ENCODE assay signal across 1 cellular context in the genomic region with DNA sequence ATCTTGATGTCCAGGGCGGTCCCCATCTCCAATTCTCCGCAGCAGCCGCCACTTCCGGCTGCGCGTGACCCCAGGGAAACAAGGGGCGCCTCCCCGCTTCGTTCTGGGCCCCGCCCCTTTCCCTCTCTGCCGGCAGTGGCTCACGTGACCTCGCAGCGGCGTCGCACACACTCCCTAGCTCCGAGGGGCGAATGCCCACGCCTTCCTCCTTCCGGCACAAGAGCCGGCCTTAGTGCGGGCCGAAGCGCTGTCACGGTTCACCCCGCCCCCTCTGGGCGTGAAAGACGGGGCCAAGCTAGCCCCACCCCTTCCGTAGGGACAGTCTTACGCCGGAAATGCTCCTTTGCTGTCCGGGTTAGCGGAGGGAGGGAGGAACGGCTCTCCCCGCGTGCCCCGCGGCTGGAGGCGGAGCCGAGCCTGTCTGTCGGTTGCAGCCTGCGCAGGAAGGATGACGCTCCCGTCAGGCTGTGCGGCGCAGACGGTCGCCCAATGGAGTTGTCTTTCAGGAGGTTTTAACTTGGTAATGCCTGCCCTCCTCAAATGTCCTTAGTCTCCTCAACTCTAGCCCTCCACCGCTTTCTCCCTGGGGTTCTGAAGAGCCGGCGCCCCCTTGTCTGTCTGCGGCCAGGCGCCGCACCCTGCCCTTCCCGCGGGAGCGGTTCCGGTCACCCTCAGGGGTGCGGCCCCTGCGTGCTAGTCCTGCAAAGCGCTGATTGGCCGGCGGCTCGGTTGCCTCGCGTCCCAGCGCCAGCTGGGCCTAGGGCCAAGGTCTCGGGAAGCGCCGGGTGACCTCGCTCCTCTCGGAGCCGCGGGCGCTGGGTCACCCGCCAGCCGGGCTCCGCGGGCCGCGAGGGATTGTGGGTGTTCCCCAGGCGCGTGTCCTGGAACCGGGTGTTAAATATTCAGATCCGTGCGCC.
TF ChIP-seq lines count a peak whose summit lies in the region.

A gene (minus strand): TSS at position 66 of the 917 bp plus-strand sequence. CDS start 40 bp downstream, at position 26.

TF ChIP-seq in HepG2, 621 proteins besides CTCF, POLR2A, EP300 and RAD21 (continued from another document and continues in another):
- TF ChIP-seq, protein P1, sequence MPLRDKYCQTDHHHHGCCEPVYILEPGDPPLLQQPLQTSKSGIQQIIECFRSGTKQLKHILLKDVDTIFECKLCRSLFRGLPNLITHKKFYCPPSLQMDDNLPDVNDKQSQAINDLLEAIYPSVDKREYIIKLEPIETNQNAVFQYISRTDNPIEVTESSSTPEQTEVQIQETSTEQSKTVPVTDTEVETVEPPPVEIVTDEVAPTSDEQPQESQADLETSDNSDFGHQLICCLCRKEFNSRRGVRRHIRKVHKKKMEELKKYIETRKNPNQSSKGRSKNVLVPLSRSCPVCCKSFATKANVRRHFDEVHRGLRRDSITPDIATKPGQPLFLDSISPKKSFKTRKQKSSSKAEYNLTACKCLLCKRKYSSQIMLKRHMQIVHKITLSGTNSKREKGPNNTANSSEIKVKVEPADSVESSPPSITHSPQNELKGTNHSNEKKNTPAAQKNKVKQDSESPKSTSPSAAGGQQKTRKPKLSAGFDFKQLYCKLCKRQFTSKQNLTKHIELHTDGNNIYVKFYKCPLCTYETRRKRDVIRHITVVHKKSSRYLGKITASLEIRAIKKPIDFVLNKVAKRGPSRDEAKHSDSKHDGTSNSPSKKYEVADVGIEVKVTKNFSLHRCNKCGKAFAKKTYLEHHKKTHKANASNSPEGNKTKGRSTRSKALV (CRISPR knock-in tag; IDR thresholded peaks at IDR 0.05): peak; percentile 30; the same call in 1 of the 2 replicates
- TF ChIP-seq ZNF75D (CRISPR knock-in tag; IDR thresholded peaks at IDR 0.05; ENCODE audit: borderline replicate concordance) (no peak), ZNF552 (CRISPR knock-in tag; IDR thresholded peaks at IDR 0.05; ENCODE audit: borderline replicate concordance) (peak; percentile 75), ZNF383 (CRISPR knock-in tag; IDR thresholded peaks at IDR 0.05; ENCODE audit: borderline replicate concordance) (0 out of 2 replicates have a peak, but pooled peaks have one; percentile 42), ZBTB3 (CRISPR knock-in tag; IDR thresholded peaks at IDR 0.05; ENCODE audit: borderline replicate concordance, low read depth) (0 out of 2 replicates have a peak, but pooled peaks have one; percentile 48), EHMT2 (IDR thresholded peaks at IDR 0.05; ENCODE audit: borderline replicate concordance, low read depth, low read length) (no peak), ZNF557 (CRISPR knock-in tag; IDR thresholded peaks at IDR 0.05) (no peak), TMF1 (CRISPR knock-in tag; IDR thresholded peaks at IDR 0.05; ENCODE audit: low read depth) (no peak), ZSCAN30 (CRISPR knock-in tag; IDR thresholded peaks at IDR 0.05) (no peak; the same call in 1 of the 2 replicates), ZNF501 (CRISPR knock-in tag; IDR thresholded peaks at IDR 0.05) (peak; percentile 99), ZIK1 (CRISPR knock-in tag; IDR thresholded peaks at IDR 0.05; ENCODE audit: borderline replicate concordance, low read depth) (0 out of 2 replicates have a peak, but pooled peaks have one; percentile 72), ZNF3 (CRISPR knock-in tag; IDR thresholded peaks at IDR 0.05) (no peak), SIN3A (IDR thresholded peaks at IDR 0.05; ENCODE audit: borderline replicate concordance, low read depth, low read length) (peak; percentile 39; the same call in 1 of the 2 replicates), ZNF451 (CRISPR knock-in tag; IDR thresholded peaks at IDR 0.05) (peak; percentile 83), ZNF430 (CRISPR knock-in tag; IDR thresholded peaks at IDR 0.05) (peak; percentile 75; the same call in 1 of the 2 replicates), U2AF1 (optimal IDR thresholded peaks at IDR 0.05; ENCODE audit: low read depth, low read length) (peak; percentile 97), ZNF333 (CRISPR knock-in tag; IDR thresholded peaks at IDR 0.05; ENCODE audit: borderline replicate concordance) (no peak; the same call in 1 of the 2 replicates), NCOA1 (CRISPR knock-in tag; IDR thresholded peaks at IDR 0.05) (no peak), KLF9 (CRISPR knock-in tag; IDR thresholded peaks at IDR 0.05; ENCODE audit: low read depth) (0 out of 2 replicates have a peak, but pooled peaks have one; percentile 36), ZNF879 (CRISPR knock-in tag; IDR thresholded peaks at IDR 0.05) (no peak; the same call in 1 of the 2 replicates), ZNF572 (CRISPR knock-in tag; IDR thresholded peaks at IDR 0.05) (peak; percentile 76; the same call in 1 of the 2 replicates), NFIC (IDR thresholded peaks at IDR 0.05; ENCODE audit: low read length) (no peak), SRSF4 (IDR thresholded peaks at IDR 0.05; ENCODE audit: low read depth, low read length, poor library complexity, severe bottlenecking) (no peak), ARNTL (CRISPR knock-in tag; IDR thresholded peaks at IDR 0.05) (peak; percentile 91), KDM1A (CRISPR knock-in tag; IDR thresholded peaks at IDR 0.05) (no peak), PCBP1 (IDR thresholded peaks at IDR 0.05; ENCODE audit: borderline replicate concordance, low read depth, low read length) (no peak), ZNF672 (CRISPR knock-in tag; IDR thresholded peaks at IDR 0.05) (no peak), ZNF335 (CRISPR knock-in tag; IDR thresholded peaks at IDR 0.05) (no peak), SRSF9 (IDR thresholded peaks at IDR 0.05; ENCODE audit: borderline replicate concordance, insufficient read depth, low read depth, low read length, poor library complexity, severe bottlenecking) (no peak), ZNF768 (CRISPR knock-in tag; IDR thresholded peaks at IDR 0.05) (peak; percentile 46; the same call in 1 of the 2 replicates), NR1H2 (CRISPR knock-in tag; IDR thresholded peaks at IDR 0.05; ENCODE audit: borderline replicate concordance, low read depth) (0 out of 2 replicates have a peak, but pooled peaks have one; percentile 43), ZNF20 (CRISPR knock-in tag; IDR thresholded peaks at IDR 0.05) (no peak; the same call in 1 of the 2 replicates), HES4 (CRISPR knock-in tag; IDR thresholded peaks at IDR 0.05; ENCODE audit: borderline replicate concordance) (peak; percentile 46; the same call in 1 of the 2 replicates), NAIF1 (CRISPR knock-in tag; IDR thresholded peaks at IDR 0.05; ENCODE audit: borderline replicate concordance) (peak; percentile 81), ZFP1 (CRISPR knock-in tag; IDR thresholded peaks at IDR 0.05) (0 out of 2 replicates have a peak, but pooled peaks have one; percentile 17), BHLHE40 (IDR thresholded peaks at IDR 0.05; ENCODE audit: low read length) (peak; percentile 96)
- TF ChIP-seq, protein P2, sequence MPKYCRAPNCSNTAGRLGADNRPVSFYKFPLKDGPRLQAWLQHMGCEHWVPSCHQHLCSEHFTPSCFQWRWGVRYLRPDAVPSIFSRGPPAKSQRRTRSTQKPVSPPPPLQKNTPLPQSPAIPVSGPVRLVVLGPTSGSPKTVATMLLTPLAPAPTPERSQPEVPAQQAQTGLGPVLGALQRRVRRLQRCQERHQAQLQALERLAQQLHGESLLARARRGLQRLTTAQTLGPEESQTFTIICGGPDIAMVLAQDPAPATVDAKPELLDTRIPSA (CRISPR knock-in tag; IDR thresholded peaks at IDR 0.05; ENCODE audit: borderline replicate concordance): no peak
- TF ChIP-seq, protein P3, sequence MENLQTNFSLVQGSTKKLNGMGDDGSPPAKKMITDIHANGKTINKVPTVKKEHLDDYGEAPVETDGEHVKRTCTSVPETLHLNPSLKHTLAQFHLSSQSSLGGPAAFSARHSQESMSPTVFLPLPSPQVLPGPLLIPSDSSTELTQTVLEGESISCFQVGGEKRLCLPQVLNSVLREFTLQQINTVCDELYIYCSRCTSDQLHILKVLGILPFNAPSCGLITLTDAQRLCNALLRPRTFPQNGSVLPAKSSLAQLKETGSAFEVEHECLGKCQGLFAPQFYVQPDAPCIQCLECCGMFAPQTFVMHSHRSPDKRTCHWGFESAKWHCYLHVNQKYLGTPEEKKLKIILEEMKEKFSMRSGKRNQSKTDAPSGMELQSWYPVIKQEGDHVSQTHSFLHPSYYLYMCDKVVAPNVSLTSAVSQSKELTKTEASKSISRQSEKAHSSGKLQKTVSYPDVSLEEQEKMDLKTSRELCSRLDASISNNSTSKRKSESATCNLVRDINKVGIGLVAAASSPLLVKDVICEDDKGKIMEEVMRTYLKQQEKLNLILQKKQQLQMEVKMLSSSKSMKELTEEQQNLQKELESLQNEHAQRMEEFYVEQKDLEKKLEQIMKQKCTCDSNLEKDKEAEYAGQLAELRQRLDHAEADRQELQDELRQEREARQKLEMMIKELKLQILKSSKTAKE (CRISPR knock-in tag; IDR thresholded peaks at IDR 0.05; ENCODE audit: borderline replicate concordance): no peak; the same call in 1 of the 2 replicates
- TF ChIP-seq, protein P4, sequence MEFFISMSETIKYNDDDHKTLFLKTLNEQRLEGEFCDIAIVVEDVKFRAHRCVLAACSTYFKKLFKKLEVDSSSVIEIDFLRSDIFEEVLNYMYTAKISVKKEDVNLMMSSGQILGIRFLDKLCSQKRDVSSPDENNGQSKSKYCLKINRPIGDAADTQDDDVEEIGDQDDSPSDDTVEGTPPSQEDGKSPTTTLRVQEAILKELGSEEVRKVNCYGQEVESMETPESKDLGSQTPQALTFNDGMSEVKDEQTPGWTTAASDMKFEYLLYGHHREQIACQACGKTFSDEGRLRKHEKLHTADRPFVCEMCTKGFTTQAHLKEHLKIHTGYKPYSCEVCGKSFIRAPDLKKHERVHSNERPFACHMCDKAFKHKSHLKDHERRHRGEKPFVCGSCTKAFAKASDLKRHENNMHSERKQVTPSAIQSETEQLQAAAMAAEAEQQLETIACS (CRISPR knock-in tag; IDR thresholded peaks at IDR 0.05): peak; percentile 60
- TF ChIP-seq, protein P5, sequence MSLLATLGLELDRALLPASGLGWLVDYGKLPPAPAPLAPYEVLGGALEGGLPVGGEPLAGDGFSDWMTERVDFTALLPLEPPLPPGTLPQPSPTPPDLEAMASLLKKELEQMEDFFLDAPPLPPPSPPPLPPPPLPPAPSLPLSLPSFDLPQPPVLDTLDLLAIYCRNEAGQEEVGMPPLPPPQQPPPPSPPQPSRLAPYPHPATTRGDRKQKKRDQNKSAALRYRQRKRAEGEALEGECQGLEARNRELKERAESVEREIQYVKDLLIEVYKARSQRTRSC (CRISPR knock-in tag; IDR thresholded peaks at IDR 0.05; ENCODE audit: low read depth): no peak
- TF ChIP-seq, protein P6, sequence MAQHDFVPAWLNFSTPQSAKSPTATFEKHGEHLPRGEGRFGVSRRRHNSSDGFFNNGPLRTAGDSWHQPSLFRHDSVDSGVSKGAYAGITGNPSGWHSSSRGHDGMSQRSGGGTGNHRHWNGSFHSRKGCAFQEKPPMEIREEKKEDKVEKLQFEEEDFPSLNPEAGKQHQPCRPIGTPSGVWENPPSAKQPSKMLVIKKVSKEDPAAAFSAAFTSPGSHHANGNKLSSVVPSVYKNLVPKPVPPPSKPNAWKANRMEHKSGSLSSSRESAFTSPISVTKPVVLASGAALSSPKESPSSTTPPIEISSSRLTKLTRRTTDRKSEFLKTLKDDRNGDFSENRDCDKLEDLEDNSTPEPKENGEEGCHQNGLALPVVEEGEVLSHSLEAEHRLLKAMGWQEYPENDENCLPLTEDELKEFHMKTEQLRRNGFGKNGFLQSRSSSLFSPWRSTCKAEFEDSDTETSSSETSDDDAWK (CRISPR knock-in tag; IDR thresholded peaks at IDR 0.05): no peak
- TF ChIP-seq, protein P7, sequence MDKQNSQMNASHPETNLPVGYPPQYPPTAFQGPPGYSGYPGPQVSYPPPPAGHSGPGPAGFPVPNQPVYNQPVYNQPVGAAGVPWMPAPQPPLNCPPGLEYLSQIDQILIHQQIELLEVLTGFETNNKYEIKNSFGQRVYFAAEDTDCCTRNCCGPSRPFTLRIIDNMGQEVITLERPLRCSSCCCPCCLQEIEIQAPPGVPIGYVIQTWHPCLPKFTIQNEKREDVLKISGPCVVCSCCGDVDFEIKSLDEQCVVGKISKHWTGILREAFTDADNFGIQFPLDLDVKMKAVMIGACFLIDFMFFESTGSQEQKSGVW (CRISPR knock-in tag; IDR thresholded peaks at IDR 0.05; ENCODE audit: borderline replicate concordance): no peak
- TF ChIP-seq, protein P8, sequence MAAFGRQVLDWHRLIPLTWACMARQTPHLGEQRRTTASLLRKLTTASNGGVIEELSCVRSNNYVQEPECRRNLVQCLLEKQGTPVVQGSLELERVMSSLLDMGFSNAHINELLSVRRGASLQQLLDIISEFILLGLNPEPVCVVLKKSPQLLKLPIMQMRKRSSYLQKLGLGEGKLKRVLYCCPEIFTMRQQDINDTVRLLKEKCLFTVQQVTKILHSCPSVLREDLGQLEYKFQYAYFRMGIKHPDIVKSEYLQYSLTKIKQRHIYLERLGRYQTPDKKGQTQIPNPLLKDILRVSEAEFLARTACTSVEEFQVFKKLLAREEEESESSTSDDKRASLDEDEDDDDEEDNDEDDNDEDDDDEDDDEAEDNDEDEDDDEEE (CRISPR knock-in tag; IDR thresholded peaks at IDR 0.05): peak; percentile 53; the same call in 1 of the 2 replicates
- TF ChIP-seq, protein P9, sequence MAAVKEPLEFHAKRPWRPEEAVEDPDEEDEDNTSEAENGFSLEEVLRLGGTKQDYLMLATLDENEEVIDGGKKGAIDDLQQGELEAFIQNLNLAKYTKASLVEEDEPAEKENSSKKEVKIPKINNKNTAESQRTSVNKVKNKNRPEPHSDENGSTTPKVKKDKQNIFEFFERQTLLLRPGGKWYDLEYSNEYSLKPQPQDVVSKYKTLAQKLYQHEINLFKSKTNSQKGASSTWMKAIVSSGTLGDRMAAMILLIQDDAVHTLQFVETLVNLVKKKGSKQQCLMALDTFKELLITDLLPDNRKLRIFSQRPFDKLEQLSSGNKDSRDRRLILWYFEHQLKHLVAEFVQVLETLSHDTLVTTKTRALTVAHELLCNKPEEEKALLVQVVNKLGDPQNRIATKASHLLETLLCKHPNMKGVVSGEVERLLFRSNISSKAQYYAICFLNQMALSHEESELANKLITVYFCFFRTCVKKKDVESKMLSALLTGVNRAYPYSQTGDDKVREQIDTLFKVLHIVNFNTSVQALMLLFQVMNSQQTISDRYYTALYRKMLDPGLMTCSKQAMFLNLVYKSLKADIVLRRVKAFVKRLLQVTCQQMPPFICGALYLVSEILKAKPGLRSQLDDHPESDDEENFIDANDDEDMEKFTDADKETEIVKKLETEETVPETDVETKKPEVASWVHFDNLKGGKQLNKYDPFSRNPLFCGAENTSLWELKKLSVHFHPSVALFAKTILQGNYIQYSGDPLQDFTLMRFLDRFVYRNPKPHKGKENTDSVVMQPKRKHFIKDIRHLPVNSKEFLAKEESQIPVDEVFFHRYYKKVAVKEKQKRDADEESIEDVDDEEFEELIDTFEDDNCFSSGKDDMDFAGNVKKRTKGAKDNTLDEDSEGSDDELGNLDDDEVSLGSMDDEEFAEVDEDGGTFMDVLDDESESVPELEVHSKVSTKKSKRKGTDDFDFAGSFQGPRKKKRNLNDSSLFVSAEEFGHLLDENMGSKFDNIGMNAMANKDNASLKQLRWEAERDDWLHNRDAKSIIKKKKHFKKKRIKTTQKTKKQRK (IDR thresholded peaks at IDR 0.05; ENCODE audit: low read length): no peak
- TF ChIP-seq, protein P10, sequence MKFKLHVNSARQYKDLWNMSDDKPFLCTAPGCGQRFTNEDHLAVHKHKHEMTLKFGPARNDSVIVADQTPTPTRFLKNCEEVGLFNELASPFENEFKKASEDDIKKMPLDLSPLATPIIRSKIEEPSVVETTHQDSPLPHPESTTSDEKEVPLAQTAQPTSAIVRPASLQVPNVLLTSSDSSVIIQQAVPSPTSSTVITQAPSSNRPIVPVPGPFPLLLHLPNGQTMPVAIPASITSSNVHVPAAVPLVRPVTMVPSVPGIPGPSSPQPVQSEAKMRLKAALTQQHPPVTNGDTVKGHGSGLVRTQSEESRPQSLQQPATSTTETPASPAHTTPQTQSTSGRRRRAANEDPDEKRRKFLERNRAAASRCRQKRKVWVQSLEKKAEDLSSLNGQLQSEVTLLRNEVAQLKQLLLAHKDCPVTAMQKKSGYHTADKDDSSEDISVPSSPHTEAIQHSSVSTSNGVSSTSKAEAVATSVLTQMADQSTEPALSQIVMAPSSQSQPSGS (CRISPR knock-in tag; IDR thresholded peaks at IDR 0.05): peak; percentile 38; the same call in 1 of the 2 replicates
